ENCODE assay signal across 1 cellular context in the genomic region with DNA sequence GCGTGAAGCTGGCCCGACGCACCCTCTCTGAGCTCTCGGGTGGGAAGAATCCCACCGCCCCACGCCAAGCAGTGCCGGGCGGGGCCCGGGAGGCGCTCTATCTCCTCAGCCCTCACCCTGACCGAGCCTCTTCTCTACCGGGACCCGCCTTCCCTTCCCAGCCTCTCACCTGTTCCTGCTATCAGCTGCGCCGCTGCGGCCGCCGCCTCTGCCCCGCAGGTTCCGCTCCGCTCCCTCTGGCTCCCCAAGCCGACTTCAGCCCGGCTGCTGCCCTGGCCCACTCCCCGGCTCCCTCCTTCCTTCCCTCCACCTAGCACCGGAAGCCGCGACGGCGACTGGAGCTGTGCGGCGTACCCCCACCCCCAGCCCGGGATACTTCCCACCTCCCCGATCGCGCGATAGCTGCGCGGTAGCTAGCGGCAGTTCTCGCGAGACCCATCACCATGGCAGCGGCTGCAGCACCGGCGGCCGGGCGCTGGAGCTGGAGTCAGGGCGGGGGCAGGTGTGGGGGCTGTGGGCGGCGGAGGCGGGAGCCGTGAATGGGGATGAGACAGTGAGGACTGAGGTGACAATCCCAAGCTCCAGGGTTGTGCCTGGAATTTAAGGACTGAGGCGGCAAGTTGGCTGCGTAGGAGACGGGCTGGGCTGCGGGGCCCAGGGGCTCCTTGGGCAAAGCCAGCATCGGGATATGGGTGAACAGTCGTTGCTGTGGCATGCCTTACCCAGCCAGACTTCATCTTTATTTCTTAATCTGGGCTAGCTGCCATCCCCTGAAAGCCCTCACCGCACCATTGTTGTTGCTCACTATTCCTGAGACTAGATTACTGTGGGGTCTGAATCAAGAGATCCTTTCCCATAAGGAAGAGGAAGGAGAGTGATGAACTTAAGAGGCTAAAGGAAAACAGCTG.
TF ChIP-seq lines count a peak whose summit lies in the region.

ARF3 (minus strand) TSS at position 347 of the 908 bp plus-strand sequence. CDS start 16,392 bp downstream, outside the sequence.

TF ChIP-seq in HepG2, 621 proteins besides CTCF, POLR2A, EP300 and RAD21 (continued from another document and continues in another):
- TF ChIP-seq, protein P1, sequence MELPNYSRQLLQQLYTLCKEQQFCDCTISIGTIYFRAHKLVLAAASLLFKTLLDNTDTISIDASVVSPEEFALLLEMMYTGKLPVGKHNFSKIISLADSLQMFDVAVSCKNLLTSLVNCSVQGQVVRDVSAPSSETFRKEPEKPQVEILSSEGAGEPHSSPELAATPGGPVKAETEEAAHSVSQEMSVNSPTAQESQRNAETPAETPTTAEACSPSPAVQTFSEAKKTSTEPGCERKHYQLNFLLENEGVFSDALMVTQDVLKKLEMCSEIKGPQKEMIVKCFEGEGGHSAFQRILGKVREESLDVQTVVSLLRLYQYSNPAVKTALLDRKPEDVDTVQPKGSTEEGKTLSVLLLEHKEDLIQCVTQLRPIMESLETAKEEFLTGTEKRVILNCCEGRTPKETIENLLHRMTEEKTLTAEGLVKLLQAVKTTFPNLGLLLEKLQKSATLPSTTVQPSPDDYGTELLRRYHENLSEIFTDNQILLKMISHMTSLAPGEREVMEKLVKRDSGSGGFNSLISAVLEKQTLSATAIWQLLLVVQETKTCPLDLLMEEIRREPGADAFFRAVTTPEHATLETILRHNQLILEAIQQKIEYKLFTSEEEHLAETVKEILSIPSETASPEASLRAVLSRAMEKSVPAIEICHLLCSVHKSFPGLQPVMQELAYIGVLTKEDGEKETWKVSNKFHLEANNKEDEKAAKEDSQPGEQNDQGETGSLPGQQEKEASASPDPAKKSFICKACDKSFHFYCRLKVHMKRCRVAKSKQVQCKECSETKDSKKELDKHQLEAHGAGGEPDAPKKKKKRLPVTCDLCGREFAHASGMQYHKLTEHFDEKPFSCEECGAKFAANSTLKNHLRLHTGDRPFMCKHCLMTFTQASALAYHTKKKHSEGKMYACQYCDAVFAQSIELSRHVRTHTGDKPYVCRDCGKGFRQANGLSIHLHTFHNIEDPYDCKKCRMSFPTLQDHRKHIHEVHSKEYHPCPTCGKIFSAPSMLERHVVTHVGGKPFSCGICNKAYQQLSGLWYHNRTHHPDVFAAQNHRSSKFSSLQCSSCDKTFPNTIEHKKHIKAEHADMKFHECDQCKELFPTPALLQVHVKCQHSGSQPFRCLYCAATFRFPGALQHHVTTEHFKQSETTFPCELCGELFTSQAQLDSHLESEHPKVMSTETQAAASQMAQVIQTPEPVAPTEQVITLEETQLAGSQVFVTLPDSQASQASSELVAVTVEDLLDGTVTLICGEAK (IDR thresholded peaks at IDR 0.05), result no peak
- TF ChIP-seq, protein P1 (CRISPR knock-in tag; IDR thresholded peaks at IDR 0.05), result no peak
- peak; percentile 72; the same call in 1 of the 2 replicates for TF ChIP-seq ZGPAT (CRISPR knock-in tag; IDR thresholded peaks at IDR 0.05)
- TF ChIP-seq ZNF138 (CRISPR knock-in tag; IDR thresholded peaks at IDR 0.05; ENCODE audit: low read depth), result 0 out of 2 replicates have a peak, but pooled peaks have one; percentile 4
- TF ChIP-seq ZNF44 (CRISPR knock-in tag; IDR thresholded peaks at IDR 0.05), result peak; percentile 46; the same call in 1 of the 2 replicates
- no peak; the same call in 1 of the 2 replicates for TF ChIP-seq NR2F2 (IDR thresholded peaks at IDR 0.05; ENCODE audit: borderline replicate concordance, low read depth)
- TF ChIP-seq RBFOX2 (IDR thresholded peaks at IDR 0.05; ENCODE audit: low read depth, low read length), result peak; percentile 89
- peak; percentile 31; the same call in 1 of the 2 replicates for TF ChIP-seq NR2C2 (CRISPR knock-in tag; IDR thresholded peaks at IDR 0.05; ENCODE audit: borderline replicate concordance)
- TF ChIP-seq, protein P2, sequence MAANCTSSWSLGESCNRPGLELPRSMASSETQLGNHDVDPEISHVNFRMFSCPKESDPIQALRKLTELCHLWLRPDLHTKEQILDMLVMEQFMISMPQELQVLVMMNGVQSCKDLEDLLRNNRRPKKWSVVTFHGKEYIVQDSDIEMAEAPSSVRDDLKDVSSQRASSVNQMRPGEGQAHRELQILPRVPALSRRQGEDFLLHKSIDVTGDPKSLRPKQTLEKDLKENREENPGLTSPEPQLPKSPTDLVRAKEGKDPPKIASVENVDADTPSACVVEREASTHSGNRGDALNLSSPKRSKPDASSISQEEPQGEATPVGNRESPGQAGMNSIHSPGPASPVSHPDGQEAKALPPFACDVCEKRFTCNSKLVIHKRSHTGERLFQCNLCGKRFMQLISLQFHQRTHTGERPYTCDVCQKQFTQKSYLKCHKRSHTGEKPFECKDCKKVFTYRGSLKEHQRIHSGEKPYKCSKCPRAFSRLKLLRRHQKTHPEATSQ (CRISPR knock-in tag; IDR thresholded peaks at IDR 0.05; ENCODE audit: borderline replicate concordance), result no peak
- peak; percentile 89 for TF ChIP-seq ARID4A (CRISPR knock-in tag; IDR thresholded peaks at IDR 0.05; ENCODE audit: borderline replicate concordance)
- no peak for TF ChIP-seq RFXANK (CRISPR knock-in tag; IDR thresholded peaks at IDR 0.05)
- TF ChIP-seq THAP9 (CRISPR knock-in tag; IDR thresholded peaks at IDR 0.05; ENCODE audit: borderline replicate concordance), result peak; percentile 26; the same call in 1 of the 2 replicates
- no peak for TF ChIP-seq RELA (CRISPR knock-in tag; IDR thresholded peaks at IDR 0.05)
- no peak; the same call in 1 of the 2 replicates for TF ChIP-seq NFYB (CRISPR knock-in tag; IDR thresholded peaks at IDR 0.05)
- 0 out of 2 replicates have a peak, but pooled peaks have one; percentile 60 for TF ChIP-seq ATF7-NPFF (CRISPR knock-in tag; IDR thresholded peaks at IDR 0.05; ENCODE audit: low read depth)
- TF ChIP-seq SNAI1 (CRISPR knock-in tag; IDR thresholded peaks at IDR 0.05; ENCODE audit: borderline replicate concordance), result no peak
- TF ChIP-seq NONO (IDR thresholded peaks at IDR 0.05), result no peak
- TF ChIP-seq NONO (CRISPR knock-in tag; conservative IDR thresholded peaks at IDR 0.05), result peak; percentile 84
- TF ChIP-seq MIXL1 (CRISPR knock-in tag; IDR thresholded peaks at IDR 0.05), result no peak
- peak; percentile 73 for TF ChIP-seq ELF3 (CRISPR knock-in tag; IDR thresholded peaks at IDR 0.05)
- no peak for TF ChIP-seq HNRNPUL1 (IDR thresholded peaks at IDR 0.05; ENCODE audit: low read depth, low read length)
- TF ChIP-seq JDP2 (CRISPR knock-in tag; IDR thresholded peaks at IDR 0.05; ENCODE audit: borderline replicate concordance), result no peak
- TF ChIP-seq U2AF1 (optimal IDR thresholded peaks at IDR 0.05; ENCODE audit: low read depth, low read length), result no peak
- peak; percentile 76 for TF ChIP-seq TBX3 (IDR thresholded peaks at IDR 0.05; ENCODE audit: borderline replicate concordance)
